ENCODE assay signal across 8 cellular contexts in genomic region chr12:753401-754237, GRCh38. TPM values are rescaled to one million over a fixed set of nuclear protein-coding genes. Genes with fewer than 3 reads are reported as not detected.
DNase-seq lines count a peak whose midpoint lies in the region; ATAC-seq and TF ChIP-seq lines count a peak whose summit lies in the region.

No MANE protein-coding gene starts in this region.

- H3K4me3 ChIP-seq in HFF-Myc (replicated peaks; ENCODE audit: low read depth, low read length) (peak overlapping the region; percentile 71), heart left ventricle (peak overlapping the region; percentile 61 to 97 (median 86))

- H3K36me3 Mint-ChIP-seq in activated naive CD4-positive, alpha-beta T cell treated with anti-CD3 and anti-CD28 coated beads, Interleukin-2, amount 10 ng/mL, durations not matched to agents 7 days and 5 days: peaks cover 27% of the 10 kb centered on the region

- no peaks in the 10 kb centered on the region for H3K9me3 Mint-ChIP-seq in activated naive CD4-positive, alpha-beta T cell treated with anti-CD3 and anti-CD28 coated beads, Interleukin-2, amount 10 ng/mL, durations not matched to agents 7 days and 5 days

- H3K36me3 ChIP-seq in heart left ventricle: no peaks in the 10 kb centered on the region

- H3K4me3 Mint-ChIP-seq in activated naive CD4-positive, alpha-beta T cell treated with anti-CD3 and anti-CD28 coated beads, Interleukin-2, amount 10 ng/mL, durations not matched to agents 7 days and 5 days: peak overlapping the region; percentile 88

- TF ChIP-seq CTCF in HFF-Myc (IDR thresholded peaks at IDR 0.05; ENCODE audit: low read depth, low read length, missing control alignments) (no peak), heart left ventricle (IDR thresholded peaks at IDR 0.05) (peak in 6 of 12 donors; percentile 5 to 33 (median 12))

- WGBS in heart left ventricle, 4 donors: 0% methylated on average over 34 to 81 of the region's 81 CpGs

- ATAC-seq in heart left ventricle (peak in 3 of 4 donors; percentile 7 to 17 (median 16)), GM18858 (IDR thresholded peaks at IDR 0.05; ENCODE audit: unreplicated experiment) (no peak)

- TF ChIP-seq POLR2A in heart left ventricle (IDR thresholded peaks at IDR 0.05): no peak

- intact Hi-C loops in heart left ventricle (cut with DNase I) (loop anchor here (2.0 to 5.0 kb wide), 17 partner anchors 36 to 194 kb away; partner anchors contain the start of genes RAD52 (in 2 of the 10) and NINJ2 (in 1 of the 10)), posterior cingulate gyrus (cut with DNase I) (loop anchor here (1.0 to 5.0 kb wide), 4 partner anchors 59 to 839 kb away; partner anchors contain the start of genes FBXL14 and RAD52)

- CTCF ChIA-PET in activated naive CD4-positive, alpha-beta T cell treated with anti-CD3 and anti-CD28 coated beads, Interleukin-2, amount 10 ng/mL, durations not matched to agents 7 days and 5 days (lab: Charles Lee): interaction anchor here (0.9 to 6.3 kb wide), 12 partner anchors 26 to 196 kb away, joined by 3 to 74 read pairs (median 4); partner anchors contain the start of genes NINJ2 and RAD52

- H3K27me3 ChIP-seq in heart left ventricle: no peaks in the 10 kb centered on the region

- H3K4me1 Mint-ChIP-seq in activated naive CD4-positive, alpha-beta T cell treated with anti-CD3 and anti-CD28 coated beads, Interleukin-2, amount 10 ng/mL, durations not matched to agents 7 days and 5 days: peaks cover 41% of the 10 kb centered on the region

- H3K27ac ChIP-seq in heart left ventricle: peak overlapping the region; percentile 79 to 99 (median 98)

- peak overlapping the region; percentile 93 for H3K27ac Mint-ChIP-seq in activated naive CD4-positive, alpha-beta T cell treated with anti-CD3 and anti-CD28 coated beads, Interleukin-2, amount 10 ng/mL, durations not matched to agents 7 days and 5 days

- no peaks in the 10 kb centered on the region for H3K9me3 ChIP-seq in heart left ventricle

- no peaks in the 10 kb centered on the region for H3K27me3 Mint-ChIP-seq in activated naive CD4-positive, alpha-beta T cell treated with anti-CD3 and anti-CD28 coated beads, Interleukin-2, amount 10 ng/mL, durations not matched to agents 7 days and 5 days

- DNase-seq in ELF-1 (ENCODE audit: low read depth, low spot score) (peak; percentile 61), HFF-Myc (ENCODE audit: extremely low read depth, low read depth) (no peak), OCI-M1 (lab: John Stamatoyannopoulos, UW) (peak; percentile 59), heart left ventricle (peak; percentile 47 to 81 (median 61)), posterior cingulate gyrus (peak in 7 of 10 donors; percentile 14 to 88 (median 30)), 8988T (no peak)
- DNase-seq in activated naive CD4-positive, alpha-beta T cell treated with anti-CD3 and anti-CD28 coated beads, Interleukin-2, amount 10 ng/mL, durations not matched to agents 7 days and 5 days: peak; percentile 70

- H3K4me1 ChIP-seq in heart left ventricle: peaks cover 0 to 66% (median 37%) of the 10 kb centered on the region in 12 donors

RNA-seq across cellular contexts. Expression of gene WNK1, which starts 1.2 kb away (rescaled TPM):
- total RNA-seq in heart left ventricle: 100 to 1,000 TPM; 247 to 373 (median 302) TPM
- polyA plus RNA-seq in heart left ventricle: 100 to 1,000 TPM in 1 of 2 donors, 10 to 100 TPM in 1; 59.9 to 247 TPM

Comparison
In these comparisons a context has a peak if more than half of its experiments do, and no peak if none do; other contexts are left out.
1. DNase-seq: peak in ELF-1 (single experiment), OCI-M1 (single experiment), activated naive CD4-positive, alpha-beta T cell treated with anti-CD3 and anti-CD28 coated beads, Interleukin-2, amount 10 ng/mL, durations not matched to agents 7 days and 5 days (single experiment), heart left ventricle (5 of 5) and posterior cingulate gyrus (7 of 10); none in HFF-Myc (single experiment) and 8988T (single experiment).